In the genomic region with DNA sequence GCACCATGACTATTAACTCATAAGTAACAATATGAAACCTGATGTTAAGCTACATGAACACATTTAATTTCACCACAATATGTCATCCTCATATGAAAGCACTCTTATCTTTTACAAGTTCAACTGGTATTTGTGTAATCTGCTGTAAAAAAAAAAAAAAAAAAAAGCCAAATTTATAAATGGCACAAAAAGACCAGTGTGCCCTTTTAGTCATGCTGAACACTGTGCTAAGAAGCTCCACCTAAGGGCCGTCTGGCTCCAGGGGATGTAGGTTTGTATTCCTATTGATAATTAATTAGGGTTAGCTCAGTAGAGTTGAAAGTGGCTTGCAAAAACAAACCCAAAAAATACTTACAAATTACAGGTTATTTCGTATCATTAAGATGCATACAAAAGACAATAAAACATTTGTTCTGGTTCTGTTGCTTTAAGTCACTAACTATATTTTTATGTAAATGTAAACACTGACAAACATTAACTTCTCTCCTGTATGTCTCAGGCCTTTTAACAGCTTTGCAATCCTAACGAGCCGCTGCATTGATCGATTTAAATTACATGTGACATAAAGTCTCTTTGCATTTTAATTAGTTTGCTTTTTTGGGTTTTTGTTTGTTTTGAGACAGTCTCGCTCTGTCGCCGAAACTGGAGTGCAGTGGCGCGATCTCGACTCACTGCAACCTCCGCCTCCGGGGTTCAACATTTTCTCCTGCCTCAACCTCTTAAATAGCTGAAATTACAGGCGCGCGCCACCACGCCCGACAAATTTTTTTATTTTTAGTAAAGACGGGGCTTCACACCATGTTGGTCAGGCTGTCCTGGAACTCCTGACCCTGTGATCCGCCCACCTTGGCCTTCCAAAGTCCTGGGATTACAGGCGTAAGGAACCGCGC, we compare ENCODE assay signal across 8 cellular contexts.
DNase-seq lines count a peak whose midpoint lies in the region; ATAC-seq, FAIRE-seq and TF ChIP-seq lines count a peak whose summit lies in the region.

No MANE protein-coding gene starts in this region.

- no peak overlapping the region for H2BK12ac ChIP-seq in H1 (ENCODE audit: low read depth, low read length)

- H2BK120ac ChIP-seq in H1 (replicated peaks; ENCODE audit: low read depth, low read length), result no peak overlapping the region

- peaks cover 0 to 29% of the 10 kb centered on the region in 2 experiments; a peak in 2 of 4 replicates for H3K79me2 ChIP-seq in H1 (ENCODE audit: control insufficient read depth in 1 of 2, insufficient read depth in 2 of 2, low read length in 2 of 2)

- no peak overlapping the region for H3K56ac ChIP-seq in H1 (replicated peaks; ENCODE audit: insufficient read length, low read depth, low read length)

- peak overlapping the region; percentile 96 to 99 (median 99) for H3K27ac Mint-ChIP-seq in IgD-negative memory B cell
- peak overlapping the region; percentile 98 for H3K27ac Mint-ChIP-seq in T-helper 2 cell treated with Interferon-gamma antibody and Interleukin-4, amounts not matched to agents 5 μg/mL and 100 μg/mL, for 36 hours
- H3K27ac Mint-ChIP-seq in natural killer cell treated with Interleukin-12 subunit alpha and Interleukin-12 subunit beta and Interleukin-15 and Interleukin-18, amount 100 ng/mL, for 72 hours, result peak overlapping the region; percentile 98 to 99

- H2BK20ac ChIP-seq in H1 (ENCODE audit: low read length), result no peak overlapping the region

- no peak overlapping the region for H4K91ac ChIP-seq in H1 (replicated peaks; ENCODE audit: insufficient read length, low read length)

- no peak overlapping the region for H2AK5ac ChIP-seq in H1 (ENCODE audit: low read depth, low read length)

- H3K4me3 Mint-ChIP-seq in IgD-negative memory B cell, result peak overlapping the region; percentile 96 to 99 (median 96)
- H3K4me3 Mint-ChIP-seq in T-helper 2 cell treated with Interferon-gamma antibody and Interleukin-4, amounts not matched to agents 5 μg/mL and 100 μg/mL, for 36 hours, result peak overlapping the region; percentile 94
- peak overlapping the region; percentile 91 for H3K4me3 Mint-ChIP-seq in natural killer cell treated with Interleukin-12 subunit alpha and Interleukin-12 subunit beta and Interleukin-15 and Interleukin-18, amount 100 ng/mL, for 72 hours

- no peaks in the 10 kb centered on the region for H3K9me3 Mint-ChIP-seq in IgD-negative memory B cell
- H3K9me3 Mint-ChIP-seq in T-helper 2 cell treated with Interferon-gamma antibody and Interleukin-4, amounts not matched to agents 5 μg/mL and 100 μg/mL, for 36 hours, result no peaks in the 10 kb centered on the region
- no peaks in the 10 kb centered on the region for H3K9me3 Mint-ChIP-seq in natural killer cell treated with Interleukin-12 subunit alpha and Interleukin-12 subunit beta and Interleukin-15 and Interleukin-18, amount 100 ng/mL, for 72 hours

- TF ChIP-seq POLR2A in H1 (IDR thresholded peaks at IDR 0.05; ENCODE audit: control extremely low read depth in 1 of 2, low read depth in 2 of 2, low read length in 2 of 2), result peak; percentile 50 to 91

- H3K9me3 ChIP-seq in H1 (ENCODE audit: insufficient read depth in 2 of 2, low read depth in 1 of 2, low read length in 1 of 2), result no peaks in the 10 kb centered on the region

- no peak for TF ChIP-seq RAD21 in H1 (IDR thresholded peaks at IDR 0.05 in 1 of 2, conservative IDR thresholded peaks at IDR 0.05 in 1 of 2; ENCODE audit: low read depth in 2 of 2, low read length in 2 of 2)

- no peak overlapping the region for H2AFZ ChIP-seq in H1 (ENCODE audit: low read length)

- H2BK15ac ChIP-seq in H1 (ENCODE audit: low read length), result no peak overlapping the region

- H3K4me1 ChIP-seq in H1 (replicated peaks in 1 of 4; ENCODE audit: control insufficient read depth in 3 of 4, insufficient read depth in 4 of 4, low read length in 3 of 4), result peaks cover 0 to 7% (median 3%) of the 10 kb centered on the region in 4 experiments; a peak in 4 of 7 replicates

- TF ChIP-seq CTCF in H1 (IDR thresholded peaks at IDR 0.05; ENCODE audit: control extremely low read depth in 1 of 3, insufficient read depth in 1 of 3, low read depth in 1 of 3, low read length in 3 of 3), result no peak

- no peak overlapping the region for H3K4ac ChIP-seq in H1 (replicated peaks; ENCODE audit: insufficient read length, low read depth, low read length)

- peak overlapping the region; percentile 94 to 98 (median 98) for H3K9ac ChIP-seq in H1 (replicated peaks in 1 of 4; ENCODE audit: extremely low read depth in 1 of 4, low read depth in 3 of 4, low read length in 3 of 4)

- H3K4me2 ChIP-seq in H1 (ENCODE audit: insufficient read depth in 1 of 2, low read depth in 2 of 2, low read length in 2 of 2), result peak overlapping the region; percentile 85 to 87

- TF ChIP-seq EP300 in H1 (IDR thresholded peaks at IDR 0.05; ENCODE audit: borderline replicate concordance in 1 of 2, low read depth in 2 of 2, low read length in 2 of 2), result no peak

- FAIRE-seq in H1 (lab: Jason Lieb, UNC), result no peak

- H4K5ac ChIP-seq in H1 (ENCODE audit: insufficient read length, low read depth, low read length), result peak overlapping the region; percentile 80

- H2BK5ac ChIP-seq in H1 (ENCODE audit: low read depth, low read length), result peak overlapping the region; percentile 86; the same call in 1 of the 2 replicates

- CTCF ChIA-PET in H1 (lab: Charles Lee; ENCODE audit: partially characterized antibody), result interaction anchor here (0.6 to 6.4 kb wide), 12 partner anchors 13 to 959 kb away, joined by 3 to 19 read pairs (median 5); a partner anchor contains a TSS

- no peaks in the 10 kb centered on the region for H3K27me3 ChIP-seq in H1 (replicated peaks in 1 of 4; ENCODE audit: control insufficient read depth in 3 of 4, extremely low read depth in 1 of 4, insufficient read depth in 3 of 4, low read length in 3 of 4)

- H4K8ac ChIP-seq in H1 (ENCODE audit: extremely low read depth, insufficient read depth, low read length), result no peak overlapping the region

- DNase-seq in DMS53 treated with DMSO at 0.1 percent for 48 hours (lab: John Stamatoyannopoulos, UW; ENCODE audit: unreplicated experiment) (peak; percentile 53), H1 (ENCODE audit: low read depth in 1 of 2, low spot score in 2 of 2) (no peak), NCI-H2196 treated with DMSO at 0.1 percent for 48 hours (lab: John Stamatoyannopoulos, UW; ENCODE audit: unreplicated experiment) (no peak)
- peak; percentile 56 for DNase-seq in T-helper 2 cell treated with Interferon-gamma antibody and Interleukin-4, amounts not matched to agents 5 μg/mL and 100 μg/mL, for 36 hours (ENCODE audit: low spot score)
- no peak for DNase-seq in natural killer cell treated with Interleukin-12 subunit alpha and Interleukin-12 subunit beta and Interleukin-15 and Interleukin-18, amount 100 ng/mL, for 72 hours (ENCODE audit: low spot score)

- H3K36me3 ChIP-seq in H1 (ENCODE audit: control insufficient read depth in 2 of 4, insufficient read depth in 4 of 4, low read length in 3 of 4), result no peaks in the 10 kb centered on the region; a peak in 1 of 8 replicates

- H3K4me3 ChIP-seq in H1 (ENCODE audit: extremely low read depth in 1 of 4, insufficient read depth in 2 of 4, low read depth in 3 of 4, low read length in 4 of 4), result peak overlapping the region; percentile 85 to 98 (median 89)

- no peaks in the 10 kb centered on the region for H3K36me3 Mint-ChIP-seq in IgD-negative memory B cell
- peaks cover 14% of the 10 kb centered on the region for H3K36me3 Mint-ChIP-seq in T-helper 2 cell treated with Interferon-gamma antibody and Interleukin-4, amounts not matched to agents 5 μg/mL and 100 μg/mL, for 36 hours (ENCODE audit: low read depth)
- no peaks in the 10 kb centered on the region for H3K36me3 Mint-ChIP-seq in natural killer cell treated with Interleukin-12 subunit alpha and Interleukin-12 subunit beta and Interleukin-15 and Interleukin-18, amount 100 ng/mL, for 72 hours

- H3K79me1 ChIP-seq in H1 (ENCODE audit: low read depth, low read length), result no peaks in the 10 kb centered on the region

- POLR2A ChIA-PET in H1 (lab: Charles Lee; ENCODE audit: partially characterized antibody), result interaction anchor here (0.7 to 40.4 kb wide), 43 partner anchors 3 to 1695 kb away, joined by 3 to 2731 read pairs (median 24); a partner anchor contains a TSS

- peak overlapping the region; percentile 93 for H3K27ac ChIP-seq in H1 (ENCODE audit: low read depth, low read length)

- H3K23me2 ChIP-seq in H1 (ENCODE audit: low read depth, low read length), result 0 out of 2 replicates have a peak, but pooled peaks cover 7% of the 10 kb centered on the region

- ATAC-seq in natural killer cell treated with Interleukin-12 subunit alpha and Interleukin-12 subunit beta and Interleukin-15 and Interleukin-18, amount 100 ng/mL, for 72 hours, result no peak
- ATAC-seq in GM18909 (IDR thresholded peaks at IDR 0.05; ENCODE audit: poor library complexity, unreplicated experiment) (no peak), HG03045 (IDR thresholded peaks at IDR 0.05; ENCODE audit: unreplicated experiment) (no peak)

- no peak overlapping the region for H3K14ac ChIP-seq in H1 (ENCODE audit: insufficient read length)

- no peaks in the 10 kb centered on the region for H3K27me3 Mint-ChIP-seq in IgD-negative memory B cell
- H3K27me3 Mint-ChIP-seq in T-helper 2 cell treated with Interferon-gamma antibody and Interleukin-4, amounts not matched to agents 5 μg/mL and 100 μg/mL, for 36 hours (ENCODE audit: low read depth), result peaks cover 24% of the 10 kb centered on the region
- no peaks in the 10 kb centered on the region for H3K27me3 Mint-ChIP-seq in natural killer cell treated with Interleukin-12 subunit alpha and Interleukin-12 subunit beta and Interleukin-15 and Interleukin-18, amount 100 ng/mL, for 72 hours

- H3K18ac ChIP-seq in H1 (ENCODE audit: extremely low read depth, low read length), result no peak overlapping the region

- peaks cover 2 to 3% of the 10 kb centered on the region in 2 experiments for H4K20me1 ChIP-seq in H1 (replicated peaks in 1 of 2; ENCODE audit: control insufficient read depth in 1 of 2, insufficient read depth in 2 of 2, low read length in 2 of 2)

- H3K23ac ChIP-seq in H1 (ENCODE audit: insufficient read length), result no peak overlapping the region

- WGBS in H1 (ENCODE audit: extremely low coverage in 1 of 2, insufficient coverage in 1 of 2, insufficient read length in 1 of 2, insufficient replicate concordance in 2 of 2, low coverage in 1 of 2, low lambda C conversion rate in 2 of 2, missing lambda C conversion rate in 1 of 2), 2 experiments, result 2% methylated on average over 23 of the region's 23 CpGs; no CpG with 5 or more reads in 1 of the 2 experiments

- peaks cover 20 to 34% (median 20%) of the 10 kb centered on the region in 3 donors for H3K4me1 Mint-ChIP-seq in IgD-negative memory B cell
- peaks cover 46% of the 10 kb centered on the region for H3K4me1 Mint-ChIP-seq in T-helper 2 cell treated with Interferon-gamma antibody and Interleukin-4, amounts not matched to agents 5 μg/mL and 100 μg/mL, for 36 hours (ENCODE audit: low read depth)
- H3K4me1 Mint-ChIP-seq in natural killer cell treated with Interleukin-12 subunit alpha and Interleukin-12 subunit beta and Interleukin-15 and Interleukin-18, amount 100 ng/mL, for 72 hours (ENCODE audit: low read depth in 2 of 2), result peaks cover 42 to 46% of the 10 kb centered on the region in 2 donors

TF ChIP-seq in H1, 55 proteins besides CTCF, POLR2A, EP300 and RAD21 (continues in another document):
- TF ChIP-seq KDM4A (IDR thresholded peaks at IDR 0.05; ENCODE audit: low read depth, low read length, severe bottlenecking) (no peak), TAF7 (optimal IDR thresholded peaks at IDR 0.05; ENCODE audit: borderline replicate concordance, low read depth, low read length) (peak; percentile 95)

Comparison
In these comparisons a context has a peak if more than half of its experiments do, and no peak if none do; other contexts are left out.
1. DNase-seq: peak in DMS53 treated with DMSO at 0.1 percent for 48 hours (single experiment) and T-helper 2 cell treated with Interferon-gamma antibody and Interleukin-4, amounts not matched to agents 5 μg/mL and 100 μg/mL, for 36 hours (single experiment); none in H1 (0 of 2), natural killer cell treated with Interleukin-12 subunit alpha and Interleukin-12 subunit beta and Interleukin-15 and Interleukin-18, amount 100 ng/mL, for 72 hours (single experiment) and NCI-H2196 treated with DMSO at 0.1 percent for 48 hours (single experiment).
2. Peak in every context shown above with its lines, with median percentiles within 50 percentile points of each other: H3K27ac Mint-ChIP-seq and H3K4me3 Mint-ChIP-seq.